26 cellular contexts compared by ENCODE assay signal in genomic region chr5:2669259-2669658, GRCh38.
"Had no signal": no experiment of that assay in that cellular context is flagged by ENCODE, and none has a peak within 500 bp of the region (broad histone marks: within the 10 kb centered on the region; RNA-seq: fewer than 3 reads in every experiment).

No MANE protein-coding gene starts in this region.

- DNase-seq: hypothalamus; immature natural killer cell; kidney; left colon; left ventricle myocardium inferior; mesendoderm; naive B cell; natural killer cell; nephron progenitor cell; ovary; stimulated activated CD4-positive, alpha-beta T cell treated with anti-CD3 and anti-CD28 coated beads, Interleukin-12 subunit alpha, Interleukin-12 subunit beta, amount 100 ng/mL, for 4 hours; stimulated activated CD4-positive, alpha-beta T cell treated with anti-CD3 and anti-CD28 coated beads, Interleukin-15, amount 100 ng/mL, for 24 hours; stimulated activated CD4-positive, alpha-beta T cell treated with anti-CD3 and anti-CD28 coated beads, Interleukin-2, amount 100 ng/mL, for 24 hours; stimulated activated CD4-positive, alpha-beta T cell treated with anti-CD3 and anti-CD28 coated beads, Interleukin-4, amount 100 ng/mL, for 1 hour; stimulated activated naive CD4-positive, alpha-beta T cell; tibial artery had no signal

- H3K9me3 ChIP-seq: left ventricle myocardium inferior, ovary, right atrium auricular region, suprapubic skin, thoracic aorta, tibial artery, vagina had no signal

- H3K27ac ChIP-seq: left ventricle myocardium inferior, neural progenitor cell, ovary, right atrium auricular region, skin epidermis, suprapubic skin, thoracic aorta, tibial artery, vagina had no signal

- H3K9ac ChIP-seq: neural progenitor cell had no signal

- H3K4me3 ChIP-seq: left ventricle myocardium inferior, lung, neural progenitor cell, ovary, right atrium auricular region, skin epidermis, suprapubic skin, thoracic aorta, tibial artery, vagina had no signal

- H3K27me3 ChIP-seq: neural progenitor cell, ovary, right atrium auricular region, vagina had no signal

- H3K36me3 ChIP-seq: left ventricle myocardium inferior, neural progenitor cell, ovary, right atrium auricular region, suprapubic skin, thoracic aorta, tibial artery, vagina had no signal

- ATAC-seq: left colon; sciatic nerve; stimulated activated effector memory CD8-positive, alpha-beta T cell treated with anti-CD3 and anti-CD28 coated beads, Interleukin-12 subunit alpha, Interleukin-12 subunit beta, amount 100 ng/mL, for 72 hours had no signal

- H2AFZ ChIP-seq: neural progenitor cell had no signal

- H3K4me2 ChIP-seq: neural progenitor cell had no signal

- FAIRE-seq: islet of Langerhans, kidney had no signal

- H3K4me1 ChIP-seq: left ventricle myocardium inferior, right atrium auricular region, tibial artery, vagina had no signal
